3 cellular contexts compared by ENCODE assay signal in genomic region chr5:58106754-58107410, GRCh38.
TF ChIP-seq lines count a peak whose summit lies in the region.

No MANE protein-coding gene starts in this region.

TF ChIP-seq in IMR-90, 13 proteins besides CTCF, POLR2A, EP300 and RAD21:
- TF ChIP-seq CHD1 (IDR thresholded peaks at IDR 0.05; ENCODE audit: low read depth, low read length) (no peak), CEBPB (IDR thresholded peaks at IDR 0.05; ENCODE audit: low read depth, low read length) (no peak), USF2 (IDR thresholded peaks at IDR 0.05; ENCODE audit: low read depth, low read length) (no peak), RFX5 (IDR thresholded peaks at IDR 0.05; ENCODE audit: low read depth, low read length) (no peak)

TF ChIP-seq in endothelial cell of umbilical vein, 7 proteins besides CTCF, POLR2A, EP300 and RAD21:
- TF ChIP-seq FOS (IDR thresholded peaks at IDR 0.05; ENCODE audit: borderline replicate concordance, insufficient read depth, low read length): peak; percentile 13
- peak; percentile 16 for TF ChIP-seq GATA2 (IDR thresholded peaks at IDR 0.05; ENCODE audit: insufficient read depth, insufficient read length, low read depth, low read length)
- no peak for TF ChIP-seq EZH2 (IDR thresholded peaks at IDR 0.05; ENCODE audit: borderline replicate concordance, low read depth, low read length, severe bottlenecking)

TF ChIP-seq in neural cell, 6 proteins besides CTCF, POLR2A, EP300 and RAD21:
- TF ChIP-seq POLR2AphosphoS5 (IDR thresholded peaks at IDR 0.05) (peak; percentile 53), REST (IDR thresholded peaks at IDR 0.05; ENCODE audit: borderline replicate concordance) (peak; percentile 41), SMC3 (conservative IDR thresholded peaks at IDR 0.05; ENCODE audit: poor library complexity) (no peak), MXI1 (conservative IDR thresholded peaks at IDR 0.05; ENCODE audit: poor library complexity, severe bottlenecking) (no peak)
